ENCODE assay signal across 8 cellular contexts in genomic region chr11:804599-804964, GRCh38. TPM values are rescaled to one million over a fixed set of nuclear protein-coding genes. Genes with fewer than 3 reads are reported as not detected.
DNase-seq lines count a peak whose midpoint lies in the region; ATAC-seq, FAIRE-seq and TF ChIP-seq lines count a peak whose summit lies in the region.

No MANE protein-coding gene starts in this region.

- peaks cover 2% of the 10 kb centered on the region; the same call in 1 of the 2 replicates for H3K79me1 ChIP-seq in H1 (ENCODE audit: low read depth, low read length)

- H3K18ac ChIP-seq in H1 (ENCODE audit: extremely low read depth, low read length), result peak overlapping the region; percentile 78; the same call in 1 of the 2 replicates

- H3K4me1 Mint-ChIP-seq in CD4-positive, alpha-beta memory T cell, result peaks cover 2 to 31% (median 14%) of the 10 kb centered on the region in 4 donors

- peaks cover 0 to 7% of the 10 kb centered on the region in 2 experiments for H4K20me1 ChIP-seq in H1 (replicated peaks in 1 of 2; ENCODE audit: control insufficient read depth in 1 of 2, insufficient read depth in 2 of 2, low read length in 2 of 2)

- no peak overlapping the region for H2BK20ac ChIP-seq in H1 (ENCODE audit: low read length)

- H3K9ac ChIP-seq in H1 (replicated peaks in 1 of 4; ENCODE audit: extremely low read depth in 1 of 4, low read depth in 3 of 4, low read length in 3 of 4), result no peak overlapping the region; a peak in 1 of 7 replicates

- H2AK5ac ChIP-seq in H1 (ENCODE audit: low read depth, low read length), result no peak overlapping the region

- intact Hi-C loops in CD4-positive, alpha-beta memory T cell (cut with micrococcal nuclease), result no loop called here

- peaks cover 13% of the 10 kb centered on the region; the same call in 1 of the 2 replicates for H3K23me2 ChIP-seq in H1 (ENCODE audit: low read depth, low read length)

- H2BK120ac ChIP-seq in H1 (replicated peaks; ENCODE audit: low read depth, low read length), result peak overlapping the region; percentile 18

- no peak for DNase-seq in CD4-positive, alpha-beta memory T cell
- DNase-seq in NCI-H69 (lab: John Stamatoyannopoulos, UW) (peak; percentile 55), H1 (ENCODE audit: low read depth in 1 of 2, low spot score in 2 of 2) (no peak), islet precursor cell (no peak), NCI-H1092 treated with DMSO at 0.1 percent for 48 hours (lab: John Stamatoyannopoulos, UW) (no peak)
- no peak for DNase-seq in activated CD4-positive, CD25-positive, alpha-beta regulatory T cell treated with anti-CD3 and anti-CD28 coated beads, Interleukin-2, amount 50 U/mL, for 72 hours

- CTCF ChIA-PET in CD4-positive, alpha-beta memory T cell (lab: Charles Lee; ENCODE audit: partially characterized antibody), result no interaction called here
- CTCF ChIA-PET in H1 (lab: Charles Lee; ENCODE audit: partially characterized antibody), result interaction anchor here (1.1 to 2.7 kb wide), 2 partner anchors 12 to 43 kb away, joined by 3 to 7 read pairs; no protein-coding TSS in a partner anchor

- H3K27me3 Mint-ChIP-seq in CD4-positive, alpha-beta memory T cell, result no peaks in the 10 kb centered on the region

- TF ChIP-seq POLR2A in H1 (IDR thresholded peaks at IDR 0.05; ENCODE audit: control extremely low read depth in 1 of 2, low read depth in 2 of 2, low read length in 2 of 2), result no peak

- no peaks in the 10 kb centered on the region for H3K9me3 ChIP-seq in CD4-positive, alpha-beta memory T cell (ENCODE audit: control insufficient read depth in 1 of 2, low read length in 2 of 2)
- no peaks in the 10 kb centered on the region for H3K9me3 ChIP-seq in H1 (ENCODE audit: insufficient read depth in 2 of 2, low read depth in 1 of 2, low read length in 1 of 2)
- no peaks in the 10 kb centered on the region for H3K9me3 ChIP-seq in neuron (ENCODE audit: low read length)

- no peak overlapping the region for H3K14ac ChIP-seq in H1 (ENCODE audit: insufficient read length)

- no peak for TF ChIP-seq EP300 in H1 (IDR thresholded peaks at IDR 0.05; ENCODE audit: borderline replicate concordance in 1 of 2, low read depth in 2 of 2, low read length in 2 of 2)

- H3K79me2 ChIP-seq in H1 (ENCODE audit: control insufficient read depth in 1 of 2, insufficient read depth in 2 of 2, low read length in 2 of 2), result peaks cover 0 to 7% of the 10 kb centered on the region in 2 experiments; a peak in 1 of 4 replicates

- no peak overlapping the region for H2BK15ac ChIP-seq in H1 (ENCODE audit: low read length)

- peak overlapping the region; percentile 2 for H4K5ac ChIP-seq in H1 (ENCODE audit: insufficient read length, low read depth, low read length)

- peak overlapping the region; percentile 35; the same call in 1 of the 2 replicates for H2BK12ac ChIP-seq in H1 (ENCODE audit: low read depth, low read length)

- H4K91ac ChIP-seq in H1 (replicated peaks; ENCODE audit: insufficient read length, low read length), result no peak overlapping the region

- no peak overlapping the region for H3K4ac ChIP-seq in H1 (replicated peaks; ENCODE audit: insufficient read length, low read depth, low read length)

- 42% methylated on average over 18 of the region's 18 CpGs; no CpG with 5 or more reads in 1 of the 2 experiments for WGBS in H1 (ENCODE audit: extremely low coverage in 1 of 2, insufficient coverage in 1 of 2, insufficient read length in 1 of 2, insufficient replicate concordance in 2 of 2, low coverage in 1 of 2, low lambda C conversion rate in 2 of 2, missing lambda C conversion rate in 1 of 2), 2 experiments

- peak overlapping the region; percentile 67; the same call in 1 of the 2 replicates for H2BK5ac ChIP-seq in H1 (ENCODE audit: low read depth, low read length)

- H3K4me1 ChIP-seq in CD4-positive, alpha-beta memory T cell (ENCODE audit: insufficient read depth, low read length), result peaks cover 27% of the 10 kb centered on the region
- H3K4me1 ChIP-seq in H1 (replicated peaks in 1 of 4; ENCODE audit: control insufficient read depth in 3 of 4, insufficient read depth in 4 of 4, low read length in 3 of 4) (peaks cover 0 to 8% (median 7%) of the 10 kb centered on the region in 4 experiments; a peak in 5 of 7 replicates), neuron (ENCODE audit: insufficient read depth, low read length) (peaks cover 29% of the 10 kb centered on the region)

- peak overlapping the region; percentile 36 to 86 (median 70) for H3K27ac Mint-ChIP-seq in CD4-positive, alpha-beta memory T cell

- H3K27ac ChIP-seq in CD4-positive, alpha-beta memory T cell (ENCODE audit: low read depth, low read length), result peak overlapping the region; percentile 73
- H3K27ac ChIP-seq in H1 (ENCODE audit: low read depth, low read length), result no peak overlapping the region

- POLR2A ChIA-PET in CD4-positive, alpha-beta memory T cell (lab: Charles Lee; ENCODE audit: partially characterized antibody), result interaction anchor here (1.0 to 4.9 kb wide), 14 partner anchors 8 to 298 kb away, joined by 3 to 48 read pairs (median 4); partner anchors contain the start of genes PNPLA2, RNH1, SLC25A22 and TALDO1
- POLR2A ChIA-PET in H1 (lab: Charles Lee; ENCODE audit: partially characterized antibody), result interaction anchor here (0.9 to 53.0 kb wide), 11 partner anchors 8 to 166 kb away, joined by 3 to 1917 read pairs (median 5); partner anchors contain the start of genes CD151, CEND1, CRACR2B and PNPLA2

- no peak for TF ChIP-seq RAD21 in H1 (IDR thresholded peaks at IDR 0.05 in 1 of 2, conservative IDR thresholded peaks at IDR 0.05 in 1 of 2; ENCODE audit: low read depth in 2 of 2, low read length in 2 of 2)

- ATAC-seq in GM21381 (IDR thresholded peaks at IDR 0.05; ENCODE audit: unreplicated experiment), result no peak

- H3K27me3 ChIP-seq in CD4-positive, alpha-beta memory T cell (ENCODE audit: insufficient read depth, low read length), result no peaks in the 10 kb centered on the region
- no peaks in the 10 kb centered on the region; a peak in 1 of 7 replicates for H3K27me3 ChIP-seq in H1 (replicated peaks in 1 of 4; ENCODE audit: control insufficient read depth in 3 of 4, extremely low read depth in 1 of 4, insufficient read depth in 3 of 4, low read length in 3 of 4)
- no peaks in the 10 kb centered on the region for H3K27me3 ChIP-seq in neuron (ENCODE audit: insufficient read depth, low read length)

- peaks cover 0 to 2% of the 10 kb centered on the region in 2 donors for H3K36me3 Mint-ChIP-seq in CD4-positive, alpha-beta memory T cell

- H3K4me3 ChIP-seq in CD4-positive, alpha-beta memory T cell (ENCODE audit: low read length in 2 of 2), result peak overlapping the region; percentile 61 to 66
- H3K4me3 ChIP-seq in H1 (ENCODE audit: extremely low read depth in 1 of 4, insufficient read depth in 2 of 4, low read depth in 3 of 4, low read length in 4 of 4) (peak overlapping the region; percentile 28 to 71 (median 47)), neuron (ENCODE audit: low read length) (peak overlapping the region; percentile 54)

- H3K36me3 ChIP-seq in CD4-positive, alpha-beta memory T cell (ENCODE audit: insufficient read depth, low read length), result no peaks in the 10 kb centered on the region
- peaks cover under 1 to 25% (median 6%) of the 10 kb centered on the region in 4 experiments; a peak in 5 of 8 replicates for H3K36me3 ChIP-seq in H1 (ENCODE audit: control insufficient read depth in 2 of 4, insufficient read depth in 4 of 4, low read length in 3 of 4)
- H3K36me3 ChIP-seq in neuron (ENCODE audit: insufficient read depth, low read length), result peaks cover 29% of the 10 kb centered on the region

- H2AFZ ChIP-seq in H1 (ENCODE audit: low read length) (no peak overlapping the region), neuron (ENCODE audit: low read depth, low read length) (peak overlapping the region; percentile 27)

- H3K23ac ChIP-seq in H1 (ENCODE audit: insufficient read length), result no peak overlapping the region

- no peak overlapping the region for H3K56ac ChIP-seq in H1 (replicated peaks; ENCODE audit: insufficient read length, low read depth, low read length)

- H4K8ac ChIP-seq in H1 (ENCODE audit: extremely low read depth, insufficient read depth, low read length), result peak overlapping the region; percentile 76

- FAIRE-seq in H1 (lab: Jason Lieb, UNC), result no peak

- H3K4me2 ChIP-seq in H1 (ENCODE audit: insufficient read depth in 1 of 2, low read depth in 2 of 2, low read length in 2 of 2), result peak overlapping the region; percentile 67 to 83

- H3K9me3 Mint-ChIP-seq in CD4-positive, alpha-beta memory T cell, result no peaks in the 10 kb centered on the region

- peak overlapping the region; percentile 75 to 85 (median 78) for H3K4me3 Mint-ChIP-seq in CD4-positive, alpha-beta memory T cell

- no peak for TF ChIP-seq CTCF in H1 (IDR thresholded peaks at IDR 0.05; ENCODE audit: control extremely low read depth in 1 of 3, insufficient read depth in 1 of 3, low read depth in 1 of 3, low read length in 3 of 3)

RNA-seq across cellular contexts. Expression of gene PIDD1, which starts 0.4 kb away (rescaled TPM):
- total RNA-seq in CD4-positive, alpha-beta memory T cell, result 10 to 100 TPM; 32.5 to 34.8 TPM
- 1 to 10 TPM; 7.0 to 7.8 TPM for polyA plus RNA-seq in CD4-positive, alpha-beta memory T cell
- total RNA-seq in H1 (2021; fragmentation: NEBNext Ultra II Directional; extraction: Animal tissue kit (Norgen Biotek cat#: 25700)), result 18.9 and 24.9 TPM in 2 replicates
- polyA plus RNA-seq in H1 (2011; rRNA removed), result 26.1 and 51.4 TPM in 2 replicates
- 30.7 TPM for polyA plus RNA-seq in H1 (2011; cell fraction: cytosol; rRNA removed)
- polyA plus RNA-seq in H1 (2011; cell fraction: nucleus; rRNA removed), result 219 TPM
- 12.3 to 30.0 TPM (median 25.6 TPM) in 4 replicates for polyA plus RNA-seq in H1 (2012, experiment 1 of 2)
- polyA plus RNA-seq in H1 (2012, experiment 2 of 2), result 17.5 TPM
- polyA plus RNA-seq in H1 (2013, experiment 1 of 2), result 20.9 TPM
- 18.5 TPM for polyA plus RNA-seq in H1 (2013, experiment 2 of 2)
- polyA minus RNA-seq in H1 (2011; rRNA and poly(A)+ RNA removed), result 5.4 and 5.8 TPM in 2 replicates
- polyA minus RNA-seq in H1 (2011; cell fraction: cytosol; rRNA and poly(A)+ RNA removed), result 13.4 TPM
- 47.6 TPM for polyA minus RNA-seq in H1 (2011; cell fraction: nucleus; rRNA and poly(A)+ RNA removed)

RNA-seq across cellular contexts. Expression of gene RPLP2, which starts 5.2 kb away (rescaled TPM):
- total RNA-seq in CD4-positive, alpha-beta memory T cell, result 1,000 to 10,000 TPM; 4,870 to 5,155 TPM
- 1,000 to 10,000 TPM; 1,822 to 3,757 TPM for polyA plus RNA-seq in CD4-positive, alpha-beta memory T cell
- total RNA-seq in H1 (2021; fragmentation: NEBNext Ultra II Directional; extraction: Animal tissue kit (Norgen Biotek cat#: 25700)), result 2,084 and 2,106 TPM in 2 replicates
- polyA plus RNA-seq in H1 (2011; rRNA removed), result 1,789 and 2,639 TPM in 2 replicates
- 1,146 TPM for polyA plus RNA-seq in H1 (2011; cell fraction: cytosol; rRNA removed)
- polyA plus RNA-seq in H1 (2011; cell fraction: nucleus; rRNA removed), result 1,249 TPM
- 1,130 to 2,648 TPM (median 2,424 TPM) in 4 replicates for polyA plus RNA-seq in H1 (2012, experiment 1 of 2)
- 2,408 TPM for polyA plus RNA-seq in H1 (2012, experiment 2 of 2)
- polyA plus RNA-seq in H1 (2013, experiment 1 of 2), result 5,318 TPM
- polyA plus RNA-seq in H1 (2013, experiment 2 of 2), result 5,353 TPM
- 261 and 360 TPM in 2 replicates for polyA minus RNA-seq in H1 (2011; rRNA and poly(A)+ RNA removed)
- polyA minus RNA-seq in H1 (2011; cell fraction: cytosol; rRNA and poly(A)+ RNA removed), result 688 TPM
- polyA minus RNA-seq in H1 (2011; cell fraction: nucleus; rRNA and poly(A)+ RNA removed), result 328 TPM

RNA-seq across cellular contexts. Expression of gene SLC25A22, which starts 6.5 kb away (rescaled TPM):
- 10 to 100 TPM; 24.0 to 24.1 TPM for total RNA-seq in CD4-positive, alpha-beta memory T cell
- 10 to 100 TPM in 1 of 2 donors, 1 to 10 TPM in 1; 9.4 to 13.5 TPM for polyA plus RNA-seq in CD4-positive, alpha-beta memory T cell
- 48.0 and 54.3 TPM in 2 replicates for total RNA-seq in H1 (2021; fragmentation: NEBNext Ultra II Directional; extraction: Animal tissue kit (Norgen Biotek cat#: 25700))
- polyA plus RNA-seq in H1 (2011; rRNA removed), result 31.5 and 52.0 TPM in 2 replicates
- polyA plus RNA-seq in H1 (2011; cell fraction: cytosol; rRNA removed), result 22.1 TPM
- polyA plus RNA-seq in H1 (2011; cell fraction: nucleus; rRNA removed), result 98.2 TPM
- 21.5 to 44.0 TPM (median 35.8 TPM) in 4 replicates for polyA plus RNA-seq in H1 (2012, experiment 1 of 2)
- 29.6 TPM for polyA plus RNA-seq in H1 (2012, experiment 2 of 2)
- 24.3 TPM for polyA plus RNA-seq in H1 (2013, experiment 1 of 2)
- 24.4 TPM for polyA plus RNA-seq in H1 (2013, experiment 2 of 2)
- polyA minus RNA-seq in H1 (2011; rRNA and poly(A)+ RNA removed), result 18.7 and 26.7 TPM in 2 replicates
- polyA minus RNA-seq in H1 (2011; cell fraction: cytosol; rRNA and poly(A)+ RNA removed), result 21.4 TPM
- 27.1 TPM for polyA minus RNA-seq in H1 (2011; cell fraction: nucleus; rRNA and poly(A)+ RNA removed)

RNA-seq across cellular contexts. Expression of gene PNPLA2, which starts 14.1 kb away (rescaled TPM):
- 100 to 1,000 TPM; 200 to 201 TPM for total RNA-seq in CD4-positive, alpha-beta memory T cell
- 10 to 100 TPM; 12.2 to 35.2 TPM for polyA plus RNA-seq in CD4-positive, alpha-beta memory T cell
- 62.1 and 62.2 TPM in 2 replicates for total RNA-seq in H1 (2021; fragmentation: NEBNext Ultra II Directional; extraction: Animal tissue kit (Norgen Biotek cat#: 25700))
- 30.9 and 63.7 TPM in 2 replicates for polyA plus RNA-seq in H1 (2011; rRNA removed)
- polyA plus RNA-seq in H1 (2011; cell fraction: cytosol; rRNA removed), result 23.5 TPM
- 272 TPM for polyA plus RNA-seq in H1 (2011; cell fraction: nucleus; rRNA removed)
- 27.2 to 66.6 TPM (median 57.4 TPM) in 4 replicates for polyA plus RNA-seq in H1 (2012, experiment 1 of 2)
- polyA plus RNA-seq in H1 (2012, experiment 2 of 2), result 30.4 TPM
- polyA plus RNA-seq in H1 (2013, experiment 1 of 2), result 53.9 TPM
- 50.2 TPM for polyA plus RNA-seq in H1 (2013, experiment 2 of 2)
- polyA minus RNA-seq in H1 (2011; rRNA and poly(A)+ RNA removed), result 20.4 and 30.0 TPM in 2 replicates
- 34.8 TPM for polyA minus RNA-seq in H1 (2011; cell fraction: cytosol; rRNA and poly(A)+ RNA removed)
- 76.6 TPM for polyA minus RNA-seq in H1 (2011; cell fraction: nucleus; rRNA and poly(A)+ RNA removed)

RNA-seq across cellular contexts. Expression of gene CEND1, which starts 14.7 kb away (rescaled TPM):
- total RNA-seq in CD4-positive, alpha-beta memory T cell, result under 1 TPM in 1 of 2 experiments, not detected in 1; 0.19 TPM
- polyA plus RNA-seq in CD4-positive, alpha-beta memory T cell, result not detected
- total RNA-seq in H1 (2021; fragmentation: NEBNext Ultra II Directional; extraction: Animal tissue kit (Norgen Biotek cat#: 25700)), result 5.0 and 5.7 TPM in 2 replicates
- 0.82 and 1.3 TPM in 2 replicates for polyA plus RNA-seq in H1 (2011; rRNA removed)
- 0.87 TPM for polyA plus RNA-seq in H1 (2011; cell fraction: cytosol; rRNA removed)
- 1.7 TPM for polyA plus RNA-seq in H1 (2011; cell fraction: nucleus; rRNA removed)
- polyA plus RNA-seq in H1 (2012, experiment 1 of 2), result 2.2 to 3.9 TPM (median 2.9 TPM) in 4 replicates
- polyA plus RNA-seq in H1 (2012, experiment 2 of 2), result 1.8 TPM
- polyA plus RNA-seq in H1 (2013, experiment 1 of 2), result 1.3 TPM
- polyA plus RNA-seq in H1 (2013, experiment 2 of 2), result 1.7 TPM
- not detected in 2 replicates for polyA minus RNA-seq in H1 (2011; rRNA and poly(A)+ RNA removed)
- polyA minus RNA-seq in H1 (2011; cell fraction: cytosol; rRNA and poly(A)+ RNA removed), result 1.6 TPM
- polyA minus RNA-seq in H1 (2011; cell fraction: nucleus; rRNA and poly(A)+ RNA removed), result 0.60 TPM
